Comparison of ENCODE assay signal across 21 cellular contexts in the genomic region with DNA sequence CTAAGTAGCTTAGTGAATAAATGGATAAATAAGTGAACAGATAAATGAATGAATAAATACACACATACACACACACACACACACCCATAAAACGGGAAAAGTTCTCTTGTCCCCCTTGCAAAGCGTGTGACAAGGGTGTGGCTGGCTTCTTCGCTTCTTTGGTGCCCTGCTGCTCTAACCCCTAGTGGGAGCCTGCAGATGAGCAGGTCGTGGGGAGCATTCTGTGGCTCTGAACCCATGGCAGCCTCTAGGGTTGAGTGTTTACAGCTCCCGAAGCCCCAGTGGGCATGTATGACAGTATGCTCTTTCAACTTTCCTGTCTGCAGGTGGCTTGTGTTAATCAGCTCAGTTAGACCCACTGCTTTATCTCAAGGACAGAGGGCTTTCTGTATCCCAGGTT.
DNase-seq lines count a peak whose midpoint lies in the region; ATAC-seq, FAIRE-seq and TF ChIP-seq lines count a peak whose summit lies in the region.
"Had no signal": no experiment of that assay in that cellular context is flagged by ENCODE, and none has a peak within 500 bp of the region (broad histone marks: within the 10 kb centered on the region; RNA-seq: fewer than 3 reads in every experiment).

No MANE protein-coding gene starts in this region.

- RAD21 ChIA-PET in GM12878 (lab: Charles Lee; ENCODE audit: unreplicated experiment), result no interaction called here

- intact Hi-C loops in GM12878 (cut with micrococcal nuclease; ENCODE audit: unreplicated experiment), result no loop called here
- intact Hi-C loops in left cardiac atrium (cut with DNase I), result no loop called here

- H3K36me3 ChIP-seq in DND-41 (ENCODE audit: insufficient read depth, low read length) (no peaks in the 10 kb centered on the region), Karpas-422 (ENCODE audit: insufficient read depth, low read length) (no peaks in the 10 kb centered on the region), GM12878 (ENCODE audit: control insufficient read depth in 2 of 2, insufficient read depth in 2 of 2, low read length in 1 of 2) (no peaks in the 10 kb centered on the region), mesenchymal stem cell (ENCODE audit: control insufficient read depth in 1 of 2, insufficient read depth in 2 of 2, low read depth in 1 of 2, low read length in 2 of 2) (no peaks in the 10 kb centered on the region)
- H3K36me3 ChIP-seq: BLaER1, HAP-1 had no signal

- H3K27ac ChIP-seq in DND-41 (ENCODE audit: low read length), result no peak overlapping the region
- H3K27ac ChIP-seq in Karpas-422 (ENCODE audit: low read length), result no peak overlapping the region
- no peak overlapping the region for H3K27ac ChIP-seq in GM12878 (ENCODE audit: control insufficient read depth, insufficient read depth)
- H3K27ac ChIP-seq in mesenchymal stem cell (ENCODE audit: low read length, poor library complexity, severe bottlenecking), result no peak overlapping the region
- H3K27ac ChIP-seq: 22Rv1, BLaER1, C4-2B had no signal

- no peak for TF ChIP-seq RAD21 in GM12878 (IDR thresholded peaks at IDR 0.05; ENCODE audit: insufficient read depth, low read depth, low read length)

- peak; percentile 43; the same call in 1 of the 3 replicates for ATAC-seq in DND-41 (ENCODE audit: insufficient read depth, low read depth)
- peak; percentile 45; the same call in 2 of the 3 replicates for ATAC-seq in GM12878
- no peak for ATAC-seq in left cardiac atrium
- ATAC-seq: CD8-positive, alpha-beta T cell had no signal

- H2AFZ ChIP-seq in DND-41 (ENCODE audit: low read depth, low read length) (no peak overlapping the region), Karpas-422 (ENCODE audit: low read length) (no peak overlapping the region), GM12878 (ENCODE audit: control insufficient read depth, low read depth, low read length) (no peak overlapping the region), mesenchymal stem cell (ENCODE audit: low read depth, low read length) (no peak overlapping the region)

- no peaks in the 10 kb centered on the region for H3K27me3 ChIP-seq in DND-41 (ENCODE audit: insufficient read depth, low read length, poor library complexity)
- H3K27me3 ChIP-seq in Karpas-422 (ENCODE audit: low read length), result no peaks in the 10 kb centered on the region
- no peaks in the 10 kb centered on the region for H3K27me3 ChIP-seq in GM12878 (replicated peaks in 1 of 2; ENCODE audit: control insufficient read depth in 2 of 2, insufficient read depth in 2 of 2, low read length in 1 of 2)
- H3K27me3 ChIP-seq in mesenchymal stem cell (ENCODE audit: control insufficient read depth in 1 of 2, insufficient read depth in 1 of 2, low read length in 2 of 2), result no peaks in the 10 kb centered on the region
- H3K27me3 ChIP-seq: BLaER1 had no signal

- FAIRE-seq in GM12878 (lab: Jason Lieb, UNC), result no peak
- FAIRE-seq: A204.1, H54 had no signal

- no peak overlapping the region for H3K18ac ChIP-seq in mesenchymal stem cell (ENCODE audit: low read depth in 1 of 2, low read length in 2 of 2)

- in situ Hi-C loops in GM12878 (cut with MboI), result no loop called here

- H3K23ac ChIP-seq in mesenchymal stem cell (ENCODE audit: low read length in 2 of 2), result no peak overlapping the region

- no peaks in the 10 kb centered on the region for H3K9me3 ChIP-seq in DND-41 (ENCODE audit: insufficient read depth, low read length, severe bottlenecking)
- no peaks in the 10 kb centered on the region for H3K9me3 ChIP-seq in Karpas-422 (ENCODE audit: low read length)
- no peaks in the 10 kb centered on the region for H3K9me3 ChIP-seq in GM12878 (replicated peaks; ENCODE audit: control insufficient read depth, insufficient read depth, low read length)
- no peaks in the 10 kb centered on the region for H3K9me3 ChIP-seq in mesenchymal stem cell (ENCODE audit: control insufficient read depth, low read length)
- H3K9me3 ChIP-seq: BLaER1, Caco-2, HAP-1 had no signal

- no peak overlapping the region for H3K14ac ChIP-seq in mesenchymal stem cell (ENCODE audit: low read length in 2 of 2)

- H3K9ac ChIP-seq in DND-41 (ENCODE audit: low read depth, low read length) (no peak overlapping the region), Karpas-422 (ENCODE audit: low read length) (no peak overlapping the region), GM12878 (ENCODE audit: control insufficient read depth, insufficient read depth, low read length) (no peak overlapping the region), mesenchymal stem cell (ENCODE audit: low read length) (no peak overlapping the region)
- H3K9ac ChIP-seq: BLaER1 had no signal

- no peaks in the 10 kb centered on the region for H3K79me1 ChIP-seq in mesenchymal stem cell (replicated peaks; ENCODE audit: low read length, poor library complexity, severe bottlenecking)

- H2BK15ac ChIP-seq in mesenchymal stem cell (ENCODE audit: low read depth, poor library complexity, severe bottlenecking), result no peak overlapping the region

- DNase-seq in DND-41 (no peak), Karpas-422 (peak; percentile 43), GM12878 (ENCODE audit: low read depth, low spot score) (no peak), mesenchymal stem cell (no peak), HCEC 1CT (no peak), left cardiac atrium (no peak), GF-D8 (lab: John Stamatoyannopoulos, UW) (no peak)
- no peak for DNase-seq in activated effector memory CD4-positive, alpha-beta T cell treated with anti-CD3 and anti-CD28 coated beads, Interleukin-2, amount 50 U/mL, for 16 hours
- DNase-seq: Caco-2; CD4-positive, CD25-positive, alpha-beta regulatory T cell; CD8-positive, alpha-beta T cell; DMS153; EL; GDM1; GOT3 had no signal

- no peak overlapping the region for H2BK12ac ChIP-seq in mesenchymal stem cell (ENCODE audit: low read length in 2 of 2)

- TF ChIP-seq CTCF in DND-41 (IDR thresholded peaks at IDR 0.05; ENCODE audit: borderline replicate concordance, extremely low read depth, low read length, poor library complexity, severe bottlenecking) (no peak), GM12878 (IDR thresholded peaks at IDR 0.05 in 2 of 3, conservative IDR thresholded peaks at IDR 0.05 in 1 of 3; ENCODE audit: control insufficient read depth in 2 of 3, extremely low read depth in 1 of 3, insufficient read depth in 1 of 3, low read depth in 3 of 3, low read length in 3 of 3) (no peak)

- CTCF ChIA-PET in GM12878 (lab: Yijun Ruan, JAX), result interaction anchor here (0.8 to 0.9 kb wide), 2 partner anchors 11 to 29 kb away, joined by 3 read pairs; no protein-coding TSS in a partner anchor

- H4K20me1 ChIP-seq in DND-41 (ENCODE audit: insufficient read depth, low read length), result no peaks in the 10 kb centered on the region
- no peaks in the 10 kb centered on the region for H4K20me1 ChIP-seq in Karpas-422 (ENCODE audit: insufficient read depth, low read depth, low read length)
- H4K20me1 ChIP-seq in GM12878 (ENCODE audit: control insufficient read depth, insufficient read depth), result no peaks in the 10 kb centered on the region
- H4K20me1 ChIP-seq: BLaER1 had no signal

- peak overlapping the region; percentile 27 for H4K91ac ChIP-seq in mesenchymal stem cell (ENCODE audit: low read length)

- no peak overlapping the region for H4K8ac ChIP-seq in mesenchymal stem cell (ENCODE audit: low read length)

- no peak overlapping the region for H3K4me3 ChIP-seq in DND-41 (ENCODE audit: low read depth in 1 of 2, low read length in 2 of 2)
- H3K4me3 ChIP-seq in Karpas-422 (ENCODE audit: low read length), result no peak overlapping the region
- H3K4me3 ChIP-seq in GM12878, result no peak overlapping the region
- no peak overlapping the region for H3K4me3 ChIP-seq in mesenchymal stem cell (ENCODE audit: insufficient read depth in 1 of 2, low read depth in 1 of 2, low read length in 2 of 2)
- H3K4me3 ChIP-seq: BLaER1, HAP-1 had no signal

- no peak overlapping the region for H3K4me2 ChIP-seq in DND-41 (ENCODE audit: insufficient read depth, low read length)
- H3K4me2 ChIP-seq in Karpas-422 (ENCODE audit: low read depth, low read length, poor library complexity, severe bottlenecking), result no peak overlapping the region
- no peak overlapping the region for H3K4me2 ChIP-seq in GM12878 (ENCODE audit: control insufficient read depth, insufficient read depth)
- H3K4me2 ChIP-seq in mesenchymal stem cell (ENCODE audit: low read length, poor library complexity, severe bottlenecking), result no peak overlapping the region
- H3K4me2 ChIP-seq: BLaER1 had no signal

- H3K79me2 ChIP-seq in DND-41 (ENCODE audit: insufficient read depth, low read length), result no peaks in the 10 kb centered on the region
- no peaks in the 10 kb centered on the region for H3K79me2 ChIP-seq in Karpas-422 (ENCODE audit: low read length)
- no peaks in the 10 kb centered on the region for H3K79me2 ChIP-seq in GM12878 (ENCODE audit: control insufficient read depth, insufficient read depth, low read length)

- SMC1A ChIA-PET in GM12878 (lab: Charles Lee; ENCODE audit: uncharacterized antibody, unreplicated experiment), result interaction anchor here (1.3 to 4.0 kb wide), 2 partner anchors 12 to 21 kb away, joined by 3 to 32 read pairs; no protein-coding TSS in a partner anchor

- no peaks in the 10 kb centered on the region for H3K9me2 ChIP-seq in Karpas-422 (replicated peaks; ENCODE audit: insufficient read depth, low read length)

- TF ChIP-seq EP300 in GM12878 (IDR thresholded peaks at IDR 0.05; ENCODE audit: borderline replicate concordance in 1 of 2, control insufficient read depth in 1 of 2, low read depth in 2 of 2, low read length in 2 of 2), result no peak

- H2BK120ac ChIP-seq in mesenchymal stem cell (ENCODE audit: low read depth, low read length), result no peak overlapping the region

- POLR2A ChIA-PET in GM12878 (lab: Charles Lee), result interaction anchor here (0.6 to 0.7 kb wide), 3 partner anchors 20 to 1183 kb away, joined by 3 read pairs; no protein-coding TSS in a partner anchor

- H2BK5ac ChIP-seq in mesenchymal stem cell (ENCODE audit: low read depth, low read length, poor library complexity, severe bottlenecking), result no peak overlapping the region

- WGBS in GM12878 (ENCODE audit: insufficient coverage, insufficient replicate concordance, low lambda C conversion rate, missing lambda C conversion rate), result 10% methylated on average over 5 of the region's 5 CpGs
- WGBS in mesenchymal stem cell, result 66% methylated on average over 5 of the region's 5 CpGs

- no peak overlapping the region for H2AK5ac ChIP-seq in mesenchymal stem cell (ENCODE audit: low read length, severe bottlenecking)

- TF ChIP-seq POLR2A in GM12878 (IDR thresholded peaks at IDR 0.05; ENCODE audit: low read depth, low read length), result no peak

- H3K4me1 ChIP-seq in DND-41 (ENCODE audit: insufficient read depth, low read length), result peaks cover 11% of the 10 kb centered on the region
- no peaks in the 10 kb centered on the region for H3K4me1 ChIP-seq in Karpas-422 (ENCODE audit: low read length)
- H3K4me1 ChIP-seq in GM12878 (ENCODE audit: control insufficient read depth, insufficient read depth, low read length), result no peaks in the 10 kb centered on the region
- H3K4me1 ChIP-seq in mesenchymal stem cell (ENCODE audit: control insufficient read depth, insufficient read depth, low read depth, low read length), result no peaks in the 10 kb centered on the region
- H3K4me1 ChIP-seq: Caco-2, HAP-1 had no signal

- H3K4ac ChIP-seq in mesenchymal stem cell (ENCODE audit: low read depth in 1 of 2, low read length in 2 of 2), result no peak overlapping the region

- BruUV-seq in GM12878 (replicated peaks; lab: Mats Ljungman, UMichigan), result no TSS peak

Comparison
In these comparisons a context has a peak if more than half of its experiments do, and no peak if none do; other contexts are left out.
1. ATAC-seq: peak in DND-41 (single experiment) and GM12878 (single experiment); none in left cardiac atrium (0 of 2).